8 cellular contexts compared by ENCODE assay signal in the genomic region with DNA sequence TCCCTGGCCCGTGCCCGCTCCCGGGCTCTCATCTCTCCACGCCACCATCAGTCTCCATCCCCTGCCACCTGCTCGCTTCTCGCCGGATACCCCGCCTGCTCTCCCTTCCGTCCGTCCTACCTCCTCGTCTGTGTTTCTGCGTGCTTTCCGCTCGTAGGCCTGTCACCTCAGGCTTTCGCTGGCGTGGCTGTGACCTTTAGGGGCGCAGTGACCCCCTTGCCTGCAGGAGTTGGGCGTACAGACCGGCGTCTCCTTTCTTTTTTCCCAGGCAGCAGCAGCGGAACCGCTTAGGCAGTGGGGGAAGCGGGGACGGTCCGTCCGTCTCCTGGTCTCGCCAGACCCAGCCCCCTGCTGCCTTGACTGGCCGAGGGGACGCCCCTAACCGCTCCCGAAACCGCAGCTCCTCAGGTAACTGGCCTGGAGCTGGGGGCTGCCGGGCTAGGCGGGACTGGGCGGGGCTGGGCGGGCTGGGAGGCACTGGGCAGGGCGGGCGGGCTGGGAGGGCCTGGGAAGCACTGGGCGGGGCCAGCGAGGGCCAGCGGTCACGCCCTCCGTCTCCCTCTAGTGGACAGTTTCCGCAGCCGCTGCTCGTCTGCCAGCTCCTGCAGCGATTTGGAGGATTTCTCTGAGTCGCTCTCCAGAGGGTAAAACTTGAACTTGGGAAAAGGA. TPM values are rescaled to one million over a fixed set of nuclear protein-coding genes. Genes with fewer than 3 reads are reported as not detected.
DNase-seq lines count a peak whose midpoint lies in the region; ATAC-seq and TF ChIP-seq lines count a peak whose summit lies in the region.

No MANE protein-coding gene starts in this region.

- peaks cover 6% of the 10 kb centered on the region for H3K36me3 Mint-ChIP-seq in activated CD4-positive, alpha-beta memory T cell treated with anti-CD3 and anti-CD28 coated beads for 36 hours

- no peaks in the 10 kb centered on the region for H3K36me3 ChIP-seq in lung (ENCODE audit: control insufficient read depth in 2 of 2, insufficient read depth in 2 of 2, low read length in 2 of 2)

- DNase-seq in DMS53 (lab: John Stamatoyannopoulos, UW) = peak; percentile 90
- peak; percentile 69 for DNase-seq in NCI-H446 treated with DMSO at 0.1 percent for 48 hours (lab: John Stamatoyannopoulos, UW)
- DNase-seq in activated CD4-positive, alpha-beta memory T cell treated with anti-CD3 and anti-CD28 coated beads for 36 hours = peak; percentile 88
- DNase-seq in ecto neural progenitor cell (ENCODE audit: low spot score) = peak; percentile 90
- DNase-seq in lung (ENCODE audit: low spot score) = peak; percentile 82
- DNase-seq in stimulated activated CD4-positive, alpha-beta T cell treated with anti-CD3 and anti-CD28 coated beads, TNF-alpha, amount 100 ng/mL, for 24 hours (ENCODE audit: low read depth in 3 of 3) = peak; percentile 62 to 77 (median 69)
- DNase-seq in NK-92 treated with Interleukin-12 subunit alpha and Interleukin-12 subunit beta, amount 100 ng/mL, for 24 hours (lab: John Stamatoyannopoulos, UW) = no peak

- intact Hi-C loops in activated CD4-positive, alpha-beta memory T cell treated with anti-CD3 and anti-CD28 coated beads for 36 hours (cut with micrococcal nuclease) = loop anchor here (1.0 to 2.0 kb wide), 3 partner anchors 21 to 154 kb away; partner anchors contain the start of genes CCDC61 and SYMPK

- no peak overlapping the region for H3K27ac ChIP-seq in lung (ENCODE audit: low read depth in 1 of 2, low read length in 1 of 2)

- TF ChIP-seq CTCF in lung (IDR thresholded peaks at IDR 0.05; ENCODE audit: control extremely low read depth, extremely low read depth) = peak; percentile 71

- H3K9me3 ChIP-seq in lung (ENCODE audit: control insufficient read depth in 2 of 2, insufficient read depth in 1 of 2, low read length in 1 of 2) = no peaks in the 10 kb centered on the region

- CTCF ChIA-PET in activated CD4-positive, alpha-beta memory T cell treated with anti-CD3 and anti-CD28 coated beads for 36 hours (lab: Charles Lee) = interaction anchor here (0.6 to 2.9 kb wide), 14 partner anchors 9 to 251 kb away, joined by 3 to 30 read pairs (median 3); partner anchors contain the start of genes CCDC61, FOXA3 and SIX5

- POLR2A ChIA-PET in activated CD4-positive, alpha-beta memory T cell treated with anti-CD3 and anti-CD28 coated beads for 36 hours (lab: Charles Lee) = interaction anchor here (1.0 to 1.2 kb wide), 2 partner anchors 113 to 153 kb away, joined by 3 to 4 read pairs; partner anchors contain the start of gene SYMPK

- peak overlapping the region; percentile 74 for H3K4me3 Mint-ChIP-seq in activated CD4-positive, alpha-beta memory T cell treated with anti-CD3 and anti-CD28 coated beads for 36 hours

- ATAC-seq in HG02981 (IDR thresholded peaks at IDR 0.05; ENCODE audit: unreplicated experiment) = peak; percentile 58
- ATAC-seq in lung (ENCODE audit: insufficient read depth, low FRiP score) = peak; percentile 80

- H3K4me1 Mint-ChIP-seq in activated CD4-positive, alpha-beta memory T cell treated with anti-CD3 and anti-CD28 coated beads for 36 hours (ENCODE audit: low read depth) = peaks cover 17% of the 10 kb centered on the region

- no peaks in the 10 kb centered on the region for H3K9me3 Mint-ChIP-seq in activated CD4-positive, alpha-beta memory T cell treated with anti-CD3 and anti-CD28 coated beads for 36 hours

- H3K27me3 ChIP-seq in lung (ENCODE audit: control insufficient read depth, insufficient read depth) = no peaks in the 10 kb centered on the region

- no peak overlapping the region for H3K27ac Mint-ChIP-seq in activated CD4-positive, alpha-beta memory T cell treated with anti-CD3 and anti-CD28 coated beads for 36 hours

- H3K4me1 ChIP-seq in lung (ENCODE audit: control insufficient read depth in 2 of 2, insufficient read depth in 2 of 2, low read length in 2 of 2) = peaks cover 9 to 13% of the 10 kb centered on the region in 2 donors

- H3K4me3 ChIP-seq in lung = peak overlapping the region; percentile 53

- 1% methylated on average over 45 to 48 of the region's 48 CpGs for WGBS in lung, 2 donors

- peaks cover 13% of the 10 kb centered on the region for H3K27me3 Mint-ChIP-seq in activated CD4-positive, alpha-beta memory T cell treated with anti-CD3 and anti-CD28 coated beads for 36 hours

RNA-seq across cellular contexts. Expression of gene PGLYRP1, which starts 6.3 kb away (rescaled TPM):
- not detected for total RNA-seq in activated CD4-positive, alpha-beta memory T cell treated with anti-CD3 and anti-CD28 coated beads for 36 hours
- 1 to 10 TPM; 1.1 to 1.3 TPM for total RNA-seq in lung
- polyA plus RNA-seq in lung = 10 to 100 TPM in 1 of 2 donors, 1 to 10 TPM in 1; 1.0 to 21.7 TPM

RNA-seq across cellular contexts. Expression of gene CCDC61, which starts 21.3 kb away (rescaled TPM):
- total RNA-seq in activated CD4-positive, alpha-beta memory T cell treated with anti-CD3 and anti-CD28 coated beads for 36 hours = 10 to 100 TPM; 28.4 to 30.5 TPM
- total RNA-seq in lung = 10 to 100 TPM in 1 of 2 donors, 1 to 10 TPM in 1; 7.8 to 21.0 TPM
- polyA plus RNA-seq in lung = 10 to 100 TPM in 1 of 2 donors, 1 to 10 TPM in 1; 9.4 to 12.5 TPM

RNA-seq across cellular contexts. Expression of gene IGFL4, which starts 24.2 kb away (rescaled TPM):
- not detected for total RNA-seq in activated CD4-positive, alpha-beta memory T cell treated with anti-CD3 and anti-CD28 coated beads for 36 hours
- total RNA-seq in lung = not detected
- polyA plus RNA-seq in lung = not detected

RNA-seq across cellular contexts. Expression of gene NOVA2, which starts 42.9 kb away (rescaled TPM):
- total RNA-seq in activated CD4-positive, alpha-beta memory T cell treated with anti-CD3 and anti-CD28 coated beads for 36 hours = not detected
- 10 to 100 TPM in 1 of 2 donors, 1 to 10 TPM in 1; 2.9 to 11.6 TPM for total RNA-seq in lung
- 1 to 10 TPM; 2.3 to 6.7 TPM for polyA plus RNA-seq in lung
